Comparison of ENCODE assay signal across 1 cellular context in genomic region chr9:136622538-136622948, GRCh38.
TF ChIP-seq lines count a peak whose summit lies in the region.

No MANE protein-coding gene starts in this region.

TF ChIP-seq in IMR-90, 13 proteins besides CTCF, POLR2A, EP300 and RAD21 (continued from another document):
- TF ChIP-seq NFE2L2 (IDR thresholded peaks at IDR 0.05; ENCODE audit: low read depth, low read length) (no peak), FOS (IDR thresholded peaks at IDR 0.05; ENCODE audit: low read depth, low read length) (no peak), CHD1 (IDR thresholded peaks at IDR 0.05; ENCODE audit: low read depth, low read length) (no peak), CEBPB (IDR thresholded peaks at IDR 0.05; ENCODE audit: low read depth, low read length) (no peak)
